In genomic region chr19:34364830-34365462, GRCh38 we compare ENCODE assay signal across 8 cellular contexts. TPM values are rescaled to one million over a fixed set of nuclear protein-coding genes. Genes with fewer than 3 reads are reported as not detected.
DNase-seq lines count a peak whose midpoint lies in the region; ATAC-seq and TF ChIP-seq lines count a peak whose summit lies in the region.

Gene GPI (plus strand): TSS chr19:34365196. CDS start chr19:34365267, 71 bp downstream.

- DNase-seq in CD14-positive monocyte (ENCODE audit: low spot score) (no peak), HT-29 (ENCODE audit: low spot score) (peak; percentile 75), OCI-LY7 (ENCODE audit: low spot score) (peak; percentile 76), activated T-cell treated with anti-CD3 and anti-CD28 coated beads for 4 hours (peak; percentile 53), epithelial cell of esophagus (ENCODE audit: low read depth) (peak; percentile 64), mucosa of descending colon (peak; percentile 75 to 81 (median 80))
- DNase-seq in stimulated activated CD8-positive, alpha-beta memory T cell treated with anti-CD3 and anti-CD28 coated beads, Interleukin-2, amount 100 ng/mL, for 48 hours (ENCODE audit: low read depth in 2 of 2) = peak; percentile 67 to 71

- no peaks in the 10 kb centered on the region for H3K9me3 Mint-ChIP-seq in CD14-positive monocyte

- H3K4me3 ChIP-seq in OCI-LY7 (ENCODE audit: low read depth, low read length, poor library complexity, severe bottlenecking) (peak within 1 kb of the TSS; percentile 95), epithelial cell of esophagus (ENCODE audit: low read length) (peak within 1 kb of the TSS; percentile 87), mucosa of descending colon (peak within 1 kb of the TSS; percentile 90)

- H3K9me3 ChIP-seq in OCI-LY7 (ENCODE audit: low read length) (no peaks in the 10 kb centered on the region), mucosa of descending colon (no peaks in the 10 kb centered on the region)

- peak within 1 kb of the TSS; percentile 82 for H2AFZ ChIP-seq in OCI-LY7 (ENCODE audit: low read length)

- no TSS peak for BruUV-seq in OCI-LY7 (replicated peaks; lab: Mats Ljungman, UMichigan)

- H3K9me2 ChIP-seq in OCI-LY7 (ENCODE audit: insufficient read depth, low read length) = no peaks in the 10 kb centered on the region

- H3K4me1 ChIP-seq in OCI-LY7 (ENCODE audit: insufficient read depth, low read length, poor library complexity, severe bottlenecking) (peaks cover 17% of the 10 kb centered on the region), mucosa of descending colon (ENCODE audit: low read depth) (peaks cover 9% of the 10 kb centered on the region)

- peak within 1 kb of the TSS; percentile 88 for H3K4me2 ChIP-seq in OCI-LY7 (ENCODE audit: low read length)

- H3K4me1 Mint-ChIP-seq in CD14-positive monocyte = peaks cover 34% of the 10 kb centered on the region

- peak within 1 kb of the TSS; percentile 44 for H3K27ac ChIP-seq in OCI-LY7 (ENCODE audit: low read depth, low read length, poor library complexity, severe bottlenecking)

- H4K20me1 ChIP-seq in OCI-LY7 (ENCODE audit: insufficient read depth, low read length) = 0 out of 2 replicates have a peak, but pooled peaks cover 12% of the 10 kb centered on the region

- intact Hi-C loops in CD14-positive monocyte (cut with micrococcal nuclease) = no loop called here
- intact Hi-C loops in OCI-LY7 (cut with micrococcal nuclease; ENCODE audit: unreplicated experiment) = no loop called here
- intact Hi-C loops in mucosa of descending colon (cut with DNase I, micrococcal nuclease) = no loop called here

- ATAC-seq in GM19455 (IDR thresholded peaks at IDR 0.05; ENCODE audit: unreplicated experiment) = peak; percentile 87
- peak; percentile 93 for ATAC-seq in mucosa of descending colon

- H3K27ac Mint-ChIP-seq in CD14-positive monocyte = peak within 1 kb of the TSS; percentile 21 to 93 (median 69)

- TF ChIP-seq CTCF in CD14-positive monocyte (IDR thresholded peaks at IDR 0.05) (no peak), OCI-LY7 (conservative IDR thresholded peaks at IDR 0.05; ENCODE audit: low read length) (no peak), epithelial cell of esophagus (IDR thresholded peaks at IDR 0.05; ENCODE audit: insufficient read depth, low read depth, low read length, missing control alignments) (no peak), mucosa of descending colon (IDR thresholded peaks at IDR 0.05) (no peak)

- H3K36me3 ChIP-seq in OCI-LY7 (ENCODE audit: insufficient read depth, low read length) (peaks cover 41% of the 10 kb centered on the region), mucosa of descending colon (ENCODE audit: low read depth) (no peaks in the 10 kb centered on the region)

- peaks cover 23 to 29% of the 10 kb centered on the region in 2 donors for H3K36me3 Mint-ChIP-seq in CD14-positive monocyte

- CTCF ChIA-PET in OCI-LY7 (lab: Charles Lee; ENCODE audit: unreplicated experiment) = interaction anchor here (0.6 kb wide), 1 partner anchor 120 kb away, joined by 4 read pairs; no protein-coding TSS in a partner anchor

- H3K27me3 Mint-ChIP-seq in CD14-positive monocyte (ENCODE audit: low read depth in 3 of 3) = peaks cover 0 to 2% (median 2%) of the 10 kb centered on the region in 3 donors

- H3K79me2 ChIP-seq in OCI-LY7 (ENCODE audit: insufficient read depth, low read depth, low read length) = peaks cover 23% of the 10 kb centered on the region; the same call in 1 of the 2 replicates

- H3K4me3 Mint-ChIP-seq in CD14-positive monocyte = peak within 1 kb of the TSS; percentile 98 to 99

- POLR2A ChIA-PET in OCI-LY7 (lab: Charles Lee) = interaction anchor here (1.0 kb wide), 1 partner anchor 19 kb away, joined by 3 read pairs; no protein-coding TSS in a partner anchor

RNA-seq across cellular contexts. Expression of gene GPI, which starts in this region (rescaled TPM):
- 100 to 1,000 TPM in 1 of 2 donors, 10 to 100 TPM in 1; 81.2 to 107 TPM for polyA plus RNA-seq in CD14-positive monocyte
- total RNA-seq in HT-29 (2014; rRNA removed; shearing (Covaris generic)) = 401 and 403 TPM in 2 replicates
- total RNA-seq in OCI-LY7 (2014; rRNA removed; shearing (Covaris generic)) = 104 and 111 TPM in 2 replicates
- total RNA-seq in OCI-LY7 (2022) = 207 and 218 TPM in 2 replicates
- 100 to 1,000 TPM; 247 to 344 (median 296) TPM for total RNA-seq in mucosa of descending colon
